In genomic region chr3:55570361-55570760, GRCh38 we compare ENCODE assay signal across 27 cellular contexts.
DNase-seq lines count a peak whose midpoint lies in the region; ATAC-seq and TF ChIP-seq lines count a peak whose summit lies in the region.
"Had no signal": no experiment of that assay in that cellular context is flagged by ENCODE, and none has a peak within 500 bp of the region (broad histone marks: within the 10 kb centered on the region; RNA-seq: fewer than 3 reads in every experiment).

No MANE protein-coding gene starts in this region.

- TF ChIP-seq CTCF in cardiac muscle cell (IDR thresholded peaks at IDR 0.05; ENCODE audit: low read depth, low read length) (no peak), right atrium auricular region (IDR thresholded peaks at IDR 0.05) (no peak), cardiac fibroblast (IDR thresholded peaks at IDR 0.05; ENCODE audit: low read depth, low read length) (no peak)

- H3K18ac ChIP-seq in mesendoderm (ENCODE audit: low read length) (no peak overlapping the region), neuronal stem cell (ENCODE audit: low read length) (no peak overlapping the region)

- H4K91ac ChIP-seq in neuronal stem cell (ENCODE audit: low read depth, low read length, poor library complexity), result no peak overlapping the region

- no peaks in the 10 kb centered on the region for H3K4me1 Mint-ChIP-seq in T-helper 2 cell treated with Interferon-gamma antibody and Interleukin-4, amounts not matched to agents 5 μg/mL and 100 μg/mL, for 36 hours (ENCODE audit: low read depth)
- H3K4me1 Mint-ChIP-seq: activated naive CD4-positive, alpha-beta T cell treated with anti-CD3 and anti-CD28 coated beads, Interleukin-2, amount 10 ng/mL, durations not matched to agents 7 days and 5 days had no signal

- H3K79me2 ChIP-seq in mesendoderm (ENCODE audit: control insufficient read depth, insufficient read depth, low read length), result no peaks in the 10 kb centered on the region

- H3K79me1 ChIP-seq in mesendoderm (ENCODE audit: low read length) (no peaks in the 10 kb centered on the region), neuronal stem cell (ENCODE audit: low read depth, low read length) (no peaks in the 10 kb centered on the region)

- no peak overlapping the region for H3K14ac ChIP-seq in neuronal stem cell (ENCODE audit: low read length)

- H3K23ac ChIP-seq in mesendoderm (ENCODE audit: low read length) (no peak overlapping the region), neuronal stem cell (ENCODE audit: low read depth, low read length, poor library complexity) (no peak overlapping the region)

- no peak overlapping the region for H3K9ac ChIP-seq in mesendoderm (ENCODE audit: low read length)
- H3K9ac ChIP-seq in neuronal stem cell (ENCODE audit: low read depth, low read length, poor library complexity), result no peak overlapping the region
- H3K9ac ChIP-seq: SK-N-SH had no signal

- no peak overlapping the region for H3K4me3 ChIP-seq in cardiac muscle cell
- no peak overlapping the region for H3K4me3 ChIP-seq in right atrium auricular region
- no peak overlapping the region for H3K4me3 ChIP-seq in cardiac fibroblast (replicated peaks in 1 of 2; ENCODE audit: low read depth in 2 of 2, low read length in 2 of 2)
- no peak overlapping the region for H3K4me3 ChIP-seq in mesendoderm (ENCODE audit: low read length)
- no peak overlapping the region for H3K4me3 ChIP-seq in neuronal stem cell (ENCODE audit: low read length in 2 of 2)
- H3K4me3 ChIP-seq: ascending aorta, heart right ventricle, mucosa of descending colon, upper lobe of left lung had no signal

- ATAC-seq in GM21825 (IDR thresholded peaks at IDR 0.05; ENCODE audit: unreplicated experiment), result no peak
- no peak for ATAC-seq in left lobe of liver
- ATAC-seq: activated T-cell treated with anti-CD3 and anti-CD28 coated beads, Interleukin-2, amount 50 U/mL, for 72 hours; CD8-positive, alpha-beta T cell; heart right ventricle; left ventricle myocardium superior; mucosa of descending colon had no signal

- H3K9me3 Mint-ChIP-seq in T-helper 2 cell treated with Interferon-gamma antibody and Interleukin-4, amounts not matched to agents 5 μg/mL and 100 μg/mL, for 36 hours, result no peaks in the 10 kb centered on the region
- H3K9me3 Mint-ChIP-seq: activated CD4-positive, alpha-beta T cell treated with anti-CD3 and anti-CD28 coated beads, Interleukin-2, amount 10 ng/mL, durations not matched to agents 24 days and 14 days; activated naive CD4-positive, alpha-beta T cell treated with anti-CD3 and anti-CD28 coated beads, Interleukin-2, amount 10 ng/mL, durations not matched to agents 7 days and 5 days; CD8-positive, alpha-beta T cell had no signal

- no peak overlapping the region for H3K4me2 ChIP-seq in mesendoderm (ENCODE audit: low read length)
- H3K4me2 ChIP-seq in neuronal stem cell (ENCODE audit: insufficient read depth, low read length, poor library complexity, severe bottlenecking), result no peak overlapping the region
- H3K4me2 ChIP-seq: SK-N-SH had no signal

- no peaks in the 10 kb centered on the region for H3K27me3 Mint-ChIP-seq in T-helper 2 cell treated with Interferon-gamma antibody and Interleukin-4, amounts not matched to agents 5 μg/mL and 100 μg/mL, for 36 hours (ENCODE audit: low read depth)
- H3K27me3 Mint-ChIP-seq: activated CD4-positive, alpha-beta T cell treated with anti-CD3 and anti-CD28 coated beads, Interleukin-2, amount 10 ng/mL, durations not matched to agents 24 days and 14 days; activated naive CD4-positive, alpha-beta T cell treated with anti-CD3 and anti-CD28 coated beads, Interleukin-2, amount 10 ng/mL, durations not matched to agents 7 days and 5 days had no signal

- H3K27me3 ChIP-seq in cardiac muscle cell, result no peaks in the 10 kb centered on the region
- H3K27me3 ChIP-seq in right atrium auricular region, result no peaks in the 10 kb centered on the region
- no peaks in the 10 kb centered on the region for H3K27me3 ChIP-seq in mesendoderm (ENCODE audit: insufficient read depth, low read length, poor library complexity)
- no peaks in the 10 kb centered on the region for H3K27me3 ChIP-seq in neuronal stem cell (ENCODE audit: control insufficient read depth in 3 of 3, insufficient read depth in 3 of 3, low read depth in 1 of 3, low read length in 3 of 3)
- H3K27me3 ChIP-seq: ascending aorta, upper lobe of left lung had no signal

- no peak overlapping the region for H2BK12ac ChIP-seq in neuronal stem cell (ENCODE audit: low read length)

- H3K4me1 ChIP-seq in cardiac muscle cell (ENCODE audit: low read depth) (peaks cover 32% of the 10 kb centered on the region), right atrium auricular region (peaks cover 0 to 16% of the 10 kb centered on the region in 2 donors), mesendoderm (ENCODE audit: control insufficient read depth, low read depth, low read length) (peaks cover 17% of the 10 kb centered on the region), neuronal stem cell (ENCODE audit: control insufficient read depth in 2 of 2, insufficient read depth in 1 of 2, low read depth in 1 of 2, low read length in 2 of 2) (peaks cover 8 to 11% of the 10 kb centered on the region in 2 donors)
- H3K4me1 ChIP-seq: ascending aorta, upper lobe of left lung had no signal

- H2AK5ac ChIP-seq in mesendoderm (ENCODE audit: low read length), result no peak overlapping the region
- H2AK5ac ChIP-seq in neuronal stem cell (ENCODE audit: low read depth, low read length), result no peak overlapping the region

- no peaks in the 10 kb centered on the region for H3K36me3 Mint-ChIP-seq in T-helper 2 cell treated with Interferon-gamma antibody and Interleukin-4, amounts not matched to agents 5 μg/mL and 100 μg/mL, for 36 hours (ENCODE audit: low read depth)
- H3K36me3 Mint-ChIP-seq: activated naive CD4-positive, alpha-beta T cell treated with anti-CD3 and anti-CD28 coated beads, Interleukin-2, amount 10 ng/mL, durations not matched to agents 7 days and 5 days; CD8-positive, alpha-beta T cell had no signal

- H2BK15ac ChIP-seq in mesendoderm (replicated peaks; ENCODE audit: low read depth), result no peak overlapping the region
- no peak overlapping the region for H2BK15ac ChIP-seq in neuronal stem cell (ENCODE audit: low read length)

- H3K27ac Mint-ChIP-seq in T-helper 2 cell treated with Interferon-gamma antibody and Interleukin-4, amounts not matched to agents 5 μg/mL and 100 μg/mL, for 36 hours, result no peak overlapping the region
- H3K27ac Mint-ChIP-seq: activated CD4-positive, alpha-beta T cell treated with anti-CD3 and anti-CD28 coated beads, Interleukin-2, amount 10 ng/mL, durations not matched to agents 24 days and 14 days; activated naive CD4-positive, alpha-beta T cell treated with anti-CD3 and anti-CD28 coated beads, Interleukin-2, amount 10 ng/mL, durations not matched to agents 7 days and 5 days; activated T-cell treated with anti-CD3 and anti-CD28 coated beads, Interleukin-2, amount 50 U/mL, for 72 hours; CD8-positive, alpha-beta T cell had no signal

- H2BK5ac ChIP-seq in mesendoderm (ENCODE audit: low read length), result no peak overlapping the region
- H2BK5ac ChIP-seq in neuronal stem cell (ENCODE audit: low read length), result no peak overlapping the region

- DNase-seq in cardiac muscle cell (ENCODE audit: low read depth in 1 of 2, low spot score in 1 of 2) (peak in 1 of 2 donors; percentile 69), right atrium auricular region (ENCODE audit: low spot score) (no peak), cardiac fibroblast (ENCODE audit: low read depth in 2 of 2) (peak; percentile 3 to 17), mesendoderm (peak; percentile 92), neuronal stem cell (ENCODE audit: low spot score) (no peak), left lobe of liver (ENCODE audit: low spot score) (no peak)
- DNase-seq in T-helper 2 cell treated with Interferon-gamma antibody and Interleukin-4, amounts not matched to agents 5 μg/mL and 100 μg/mL, for 36 hours (ENCODE audit: low spot score), result no peak
- DNase-seq: 8988T; activated CD4-positive, alpha-beta T cell treated with anti-CD3 and anti-CD28 coated beads, Interleukin-2, amount 10 ng/mL, durations not matched to agents 24 days and 14 days; activated naive CD4-positive, alpha-beta T cell treated with anti-CD3 and anti-CD28 coated beads, Interleukin-2, amount 10 ng/mL, durations not matched to agents 7 days and 5 days; activated T-cell treated with anti-CD3 and anti-CD28 coated beads, Interleukin-2, amount 50 U/mL, for 72 hours; CD8-positive, alpha-beta T cell; foreskin fibroblast; GOT3; heart right ventricle; Karpas-422; left ventricle myocardium superior; mucosa of descending colon; NCI-H1694; NCI-H2171; NCI-H526 treated with DMSO at 0.1 percent for 48 hours; SK-N-SH; T-helper 2 cell had no signal

- no peak overlapping the region for H3K4me3 Mint-ChIP-seq in T-helper 2 cell treated with Interferon-gamma antibody and Interleukin-4, amounts not matched to agents 5 μg/mL and 100 μg/mL, for 36 hours
- H3K4me3 Mint-ChIP-seq: activated CD4-positive, alpha-beta T cell treated with anti-CD3 and anti-CD28 coated beads, Interleukin-2, amount 10 ng/mL, durations not matched to agents 24 days and 14 days; activated naive CD4-positive, alpha-beta T cell treated with anti-CD3 and anti-CD28 coated beads, Interleukin-2, amount 10 ng/mL, durations not matched to agents 7 days and 5 days; activated T-cell treated with anti-CD3 and anti-CD28 coated beads, Interleukin-2, amount 50 U/mL, for 72 hours; CD8-positive, alpha-beta T cell had no signal

- WGBS in mesendoderm (ENCODE audit: extremely low coverage, insufficient coverage, low lambda C conversion rate), result no CpG with 5 or more reads among the region's 6 CpGs
- no CpG with 5 or more reads among the region's 6 CpGs for WGBS in neuronal stem cell (ENCODE audit: extremely low coverage in 2 of 2, insufficient read length in 2 of 2, insufficient replicate concordance in 1 of 2), 2 donors

- H3K4ac ChIP-seq in mesendoderm (ENCODE audit: low read depth, low read length) (no peak overlapping the region), neuronal stem cell (ENCODE audit: low read length) (no peak overlapping the region)

- H3K27ac ChIP-seq in cardiac muscle cell (peak overlapping the region; percentile 97), right atrium auricular region (no peak overlapping the region), mesendoderm (ENCODE audit: low read depth, low read length) (no peak overlapping the region), neuronal stem cell (replicated peaks; ENCODE audit: low read length) (no peak overlapping the region)
- H3K27ac ChIP-seq: ascending aorta, heart right ventricle, RWPE1, upper lobe of left lung had no signal

- H2AFZ ChIP-seq in neuronal stem cell (ENCODE audit: low read length), result no peak overlapping the region

- H4K5ac ChIP-seq in mesendoderm (ENCODE audit: low read length), result no peak overlapping the region

- no peak overlapping the region for H4K8ac ChIP-seq in mesendoderm (ENCODE audit: low read depth, low read length)
- H4K8ac ChIP-seq in neuronal stem cell (ENCODE audit: low read depth, low read length), result no peak overlapping the region

- H3K36me3 ChIP-seq in cardiac muscle cell (no peaks in the 10 kb centered on the region), right atrium auricular region (no peaks in the 10 kb centered on the region), mesendoderm (ENCODE audit: control insufficient read depth, insufficient read depth, low read length) (no peaks in the 10 kb centered on the region), neuronal stem cell (replicated peaks in 1 of 2; ENCODE audit: control insufficient read depth in 2 of 2, insufficient read depth in 2 of 2, low read length in 2 of 2) (no peaks in the 10 kb centered on the region)
- H3K36me3 ChIP-seq: ascending aorta, heart right ventricle, upper lobe of left lung had no signal

- H2BK120ac ChIP-seq in mesendoderm (ENCODE audit: low read depth, low read length) (no peak overlapping the region), neuronal stem cell (ENCODE audit: low read depth, low read length) (no peak overlapping the region)

- H3K56ac ChIP-seq in mesendoderm (ENCODE audit: low read length), result no peak overlapping the region

- H3K9me3 ChIP-seq in cardiac muscle cell (ENCODE audit: low read depth) (no peaks in the 10 kb centered on the region), right atrium auricular region (no peaks in the 10 kb centered on the region), neuronal stem cell (replicated peaks in 1 of 2; ENCODE audit: control insufficient read depth in 2 of 2, insufficient read depth in 1 of 2, low read depth in 1 of 2, low read length in 2 of 2) (no peaks in the 10 kb centered on the region)
- H3K9me3 ChIP-seq: ascending aorta, heart right ventricle, mucosa of descending colon, SK-N-SH, upper lobe of left lung had no signal

Comparison
In these comparisons a context has a peak if more than half of its experiments do, and no peak if none do; other contexts are left out.
1. DNase-seq: peak in cardiac fibroblast (2 of 2) and mesendoderm (single experiment); none in right atrium auricular region (single experiment), T-helper 2 cell treated with Interferon-gamma antibody and Interleukin-4, amounts not matched to agents 5 μg/mL and 100 μg/mL, for 36 hours (single experiment), neuronal stem cell (single experiment) and left lobe of liver (single experiment).